Comparison of ENCODE assay signal across 18 cellular contexts in genomic region chr6:125255201-125255600, GRCh38.
"Had no signal": no experiment of that assay in that cellular context is flagged by ENCODE, and none has a peak within 500 bp of the region (broad histone marks: within the 10 kb centered on the region; RNA-seq: fewer than 3 reads in every experiment).

No MANE protein-coding gene starts in this region.

- H3K36me3 ChIP-seq: lower lobe of right lung, right atrium auricular region had no signal

- ATAC-seq: effector memory CD8-positive, alpha-beta T cell; left colon; lower lobe of right lung; WTC11 had no signal

- FAIRE-seq: TTC549 had no signal

- DNase-seq: activated CD4-positive, alpha-beta T cell treated with anti-CD3 and anti-CD28 coated beads, Interleukin-2, amount 10 ng/mL, durations not matched to agents 24 days and 14 days; activated CD8-positive, alpha-beta memory T cell treated with anti-CD3 and anti-CD28 coated beads for 24 hours; activated naive CD8-positive, alpha-beta T cell treated with anti-CD3 and anti-CD28 coated beads for 36 hours; amygdala; effector memory CD8-positive, alpha-beta T cell; erythroblast; glutamatergic neuron; left colon; lower lobe of right lung; midbrain; stimulated activated CD4-positive, alpha-beta T cell treated with anti-CD3 and anti-CD28 coated beads, Interleukin-4, amount 100 ng/mL, for 4 hours; stimulated activated CD8-positive, alpha-beta memory T cell treated with anti-CD3 and anti-CD28 coated beads, Interleukin-4, amount 100 ng/mL, for 48 hours; stimulated activated naive CD4-positive, alpha-beta T cell treated with Interleukin-2 at 50 U/mL for 16 hours; trophoblast cell had no signal

- H3K4me3 ChIP-seq: lower lobe of right lung, right atrium auricular region, smooth muscle cell had no signal

- H3K9me3 ChIP-seq: lower lobe of right lung, right atrium auricular region had no signal

- H3K4me2 ChIP-seq: smooth muscle cell had no signal

- H3K4me1 ChIP-seq: lower lobe of right lung had no signal

- H3K27me3 ChIP-seq: right atrium auricular region had no signal
